8 cellular contexts compared by ENCODE assay signal in the genomic region with DNA sequence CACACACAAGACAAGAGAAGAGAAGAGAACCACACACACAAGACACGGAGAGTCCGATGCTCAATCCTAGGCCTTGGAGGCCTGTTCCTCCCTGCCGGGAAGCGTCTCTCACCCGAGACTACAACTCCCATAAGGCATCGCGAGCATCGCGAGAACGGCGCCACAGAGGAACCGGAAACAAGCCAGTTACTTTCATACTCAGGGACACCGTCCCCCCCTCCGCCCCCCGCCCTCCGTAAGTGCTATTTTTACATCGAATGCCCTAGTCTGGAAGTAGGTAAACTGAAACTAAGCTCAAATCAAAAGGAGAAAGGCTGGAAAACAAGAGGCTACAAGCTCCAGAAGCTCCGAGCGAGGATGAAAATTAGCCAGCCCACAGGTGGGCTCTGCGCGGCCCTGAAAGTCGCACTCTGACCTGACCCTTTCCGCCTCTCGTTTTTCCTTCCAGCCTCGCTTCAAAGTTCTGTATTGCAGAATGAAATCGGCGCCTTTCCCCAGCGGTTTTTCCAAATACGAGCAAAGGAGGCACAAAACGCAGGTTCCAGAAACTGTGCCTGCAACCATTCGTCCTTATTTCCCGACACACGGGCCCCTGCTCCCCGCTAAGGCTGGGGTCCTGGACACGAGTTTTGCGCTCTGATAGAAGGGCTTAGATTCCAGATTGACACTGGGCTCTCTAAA. TPM values are rescaled to one million over a fixed set of nuclear protein-coding genes. Genes with fewer than 3 reads are reported as not detected.
DNase-seq lines count a peak whose midpoint lies in the region; ATAC-seq, FAIRE-seq and TF ChIP-seq lines count a peak whose summit lies in the region.

No MANE protein-coding gene starts in this region.

- no peak for TF ChIP-seq CTCF in DOHH2 (IDR thresholded peaks at IDR 0.05; ENCODE audit: low read depth, low read length, poor library complexity, severe bottlenecking)

- H3K79me2 ChIP-seq in DOHH2 (ENCODE audit: control insufficient read depth, low read length), result peaks cover 6% of the 10 kb centered on the region
- H3K79me2 ChIP-seq in GM23248 (ENCODE audit: insufficient read depth), result no peaks in the 10 kb centered on the region
- H3K79me2 ChIP-seq in Karpas-422 (ENCODE audit: low read length), result 0 out of 2 replicates have a peak, but pooled peaks cover 4% of the 10 kb centered on the region

- H3K27ac ChIP-seq in DOHH2 (ENCODE audit: low read depth, low read length), result peak overlapping the region; percentile 53
- H3K27ac ChIP-seq in GM23248, result peak overlapping the region; percentile 88
- H3K27ac ChIP-seq in Karpas-422 (ENCODE audit: low read length), result peak overlapping the region; percentile 49

- no peaks in the 10 kb centered on the region for H3K36me3 Mint-ChIP-seq in naive thymus-derived CD8-positive, alpha-beta T cell
- peaks cover 0 to 4% of the 10 kb centered on the region in 2 donors for H3K36me3 Mint-ChIP-seq in stimulated activated naive B cell treated with anti-CD40 and anti-IgM and Interleukin-4, amounts not matched to agents 10 μg/mL and 1 μg/mL and 100 μg/mL, for 72 hours

- H3K4me1 ChIP-seq in DOHH2 (ENCODE audit: control insufficient read depth, low read length) (peaks cover 12% of the 10 kb centered on the region), GM23248 (ENCODE audit: insufficient read depth) (peaks cover 4% of the 10 kb centered on the region; the same call in 1 of the 2 replicates), Karpas-422 (ENCODE audit: low read length) (peaks cover 7% of the 10 kb centered on the region)

- H3F3A ChIP-seq in DOHH2 (ENCODE audit: control insufficient read depth, insufficient read depth), result peaks cover 8% of the 10 kb centered on the region; the same call in 1 of the 2 replicates
- H3F3A ChIP-seq in GM23248 (ENCODE audit: insufficient read depth), result peaks cover 15% of the 10 kb centered on the region

- peaks cover 2 to 12% (median 8%) of the 10 kb centered on the region in 4 donors for H3K4me1 Mint-ChIP-seq in naive thymus-derived CD8-positive, alpha-beta T cell
- peaks cover 2 to 16% of the 10 kb centered on the region in 2 donors for H3K4me1 Mint-ChIP-seq in stimulated activated naive B cell treated with anti-CD40 and anti-IgM and Interleukin-4, amounts not matched to agents 10 μg/mL and 1 μg/mL and 100 μg/mL, for 72 hours

- peak overlapping the region; percentile 97 for H3K4me2 ChIP-seq in DOHH2 (ENCODE audit: low read length)
- peak overlapping the region; percentile 92 for H3K4me2 ChIP-seq in GM23248 (ENCODE audit: unreplicated experiment)
- peak overlapping the region; percentile 83 for H3K4me2 ChIP-seq in Karpas-422 (ENCODE audit: low read depth, low read length, poor library complexity, severe bottlenecking)

- peaks cover 3% of the 10 kb centered on the region; the same call in 1 of the 2 replicates for H3K36me3 ChIP-seq in DOHH2 (ENCODE audit: control insufficient read depth, low read length)
- no peaks in the 10 kb centered on the region for H3K36me3 ChIP-seq in GM23248 (ENCODE audit: low read depth)
- H3K36me3 ChIP-seq in Karpas-422 (ENCODE audit: insufficient read depth, low read length), result no peaks in the 10 kb centered on the region

- peak overlapping the region; percentile 85 to 99 (median 96) for H3K4me3 Mint-ChIP-seq in naive thymus-derived CD8-positive, alpha-beta T cell
- H3K4me3 Mint-ChIP-seq in stimulated activated naive B cell treated with anti-CD40 and anti-IgM and Interleukin-4, amounts not matched to agents 10 μg/mL and 1 μg/mL and 100 μg/mL, for 72 hours, result peak overlapping the region; percentile 83 to 85

- in situ Hi-C loops in GM23248 (cut with MboI), result no loop called here

- peak; percentile 59 for FAIRE-seq in RCC 7860 (lab: Jason Lieb, UNC)

- H3K27ac Mint-ChIP-seq in naive thymus-derived CD8-positive, alpha-beta T cell, result peak overlapping the region; percentile 86 to 100 (median 98)
- peak overlapping the region; percentile 92 for H3K27ac Mint-ChIP-seq in stimulated activated naive B cell treated with anti-CD40 and anti-IgM and Interleukin-4, amounts not matched to agents 10 μg/mL and 1 μg/mL and 100 μg/mL, for 72 hours

- POLR2A ChIA-PET in naive thymus-derived CD8-positive, alpha-beta T cell (lab: Charles Lee), result interaction anchor here (0.6 to 3.2 kb wide), 10 partner anchors 10 to 483 kb away, joined by 3 to 32 read pairs (median 3); partner anchors contain the start of genes DNAJC12, HNRNPH3, PBLD and SIRT1

- H3K27me3 ChIP-seq in DOHH2 (ENCODE audit: control insufficient read depth, low read length), result no peaks in the 10 kb centered on the region
- H3K27me3 ChIP-seq in GM23248 (replicated peaks; ENCODE audit: insufficient read depth), result no peaks in the 10 kb centered on the region
- H3K27me3 ChIP-seq in Karpas-422 (ENCODE audit: low read length), result no peaks in the 10 kb centered on the region

- DNase-seq in GM23248, result peak; percentile 96
- DNase-seq in Karpas-422, result peak; percentile 97
- peak; percentile 91 for DNase-seq in RCC 7860 (ENCODE audit: low spot score)
- DNase-seq in activated T-helper 1 cell treated with anti-CD3 and anti-CD28 coated beads, Interleukin-2, amount 50 U/mL, for 16 hours (ENCODE audit: low read depth in 1 of 2, low spot score in 1 of 2), result peak; percentile 83
- peak; percentile 95 for DNase-seq in fibroblast of peridontal ligament (ENCODE audit: extremely low read depth)
- peak; percentile 83 to 96 (median 90) for DNase-seq in naive thymus-derived CD8-positive, alpha-beta T cell
- DNase-seq in stimulated activated naive B cell treated with anti-CD40 and anti-IgM and Interleukin-4, amounts not matched to agents 10 μg/mL and 1 μg/mL and 100 μg/mL, for 72 hours, result peak; percentile 90

- no peaks in the 10 kb centered on the region for H3K9me2 ChIP-seq in DOHH2 (replicated peaks; ENCODE audit: control insufficient read depth, low read length)
- no peaks in the 10 kb centered on the region for H3K9me2 ChIP-seq in GM23248 (ENCODE audit: insufficient read depth)
- H3K9me2 ChIP-seq in Karpas-422 (replicated peaks; ENCODE audit: insufficient read depth, low read length), result no peaks in the 10 kb centered on the region

- peaks cover 0 to 1% (median 0%) of the 10 kb centered on the region in 5 donors for H3K27me3 Mint-ChIP-seq in naive thymus-derived CD8-positive, alpha-beta T cell
- H3K27me3 Mint-ChIP-seq in stimulated activated naive B cell treated with anti-CD40 and anti-IgM and Interleukin-4, amounts not matched to agents 10 μg/mL and 1 μg/mL and 100 μg/mL, for 72 hours, result peaks cover 0 to 1% of the 10 kb centered on the region in 2 donors

- H4K20me1 ChIP-seq in DOHH2 (ENCODE audit: control insufficient read depth, insufficient read depth, low read depth, low read length), result no peaks in the 10 kb centered on the region
- H4K20me1 ChIP-seq in GM23248 (ENCODE audit: insufficient read depth), result no peaks in the 10 kb centered on the region
- H4K20me1 ChIP-seq in Karpas-422 (ENCODE audit: insufficient read depth, low read depth, low read length), result no peaks in the 10 kb centered on the region

- H3K4me3 ChIP-seq in DOHH2 (ENCODE audit: low read length), result peak overlapping the region; percentile 99
- H3K4me3 ChIP-seq in GM23248, result peak overlapping the region; percentile 87
- peak overlapping the region; percentile 86 for H3K4me3 ChIP-seq in Karpas-422 (ENCODE audit: low read length)

- peak overlapping the region; percentile 89 for H3K9ac ChIP-seq in GM23248
- H3K9ac ChIP-seq in Karpas-422 (ENCODE audit: low read length), result peak overlapping the region; percentile 85

- H2AFZ ChIP-seq in GM23248 (peak overlapping the region; percentile 93), Karpas-422 (ENCODE audit: low read length) (peak overlapping the region; percentile 63)

- peak; percentile 98 to 99 for ATAC-seq in naive thymus-derived CD8-positive, alpha-beta T cell
- ATAC-seq in stimulated activated naive B cell treated with anti-CD40 and anti-IgM and Interleukin-4, amounts not matched to agents 10 μg/mL and 1 μg/mL and 100 μg/mL, for 72 hours (replicated peaks), result peak; percentile 99 to 100

- H3K9me3 ChIP-seq in DOHH2 (ENCODE audit: control insufficient read depth, insufficient read depth, low read length) (no peaks in the 10 kb centered on the region), GM23248 (ENCODE audit: low read depth) (no peaks in the 10 kb centered on the region), Karpas-422 (ENCODE audit: low read length) (no peaks in the 10 kb centered on the region)

- peaks cover 0 to 2% (median 0%) of the 10 kb centered on the region in 9 donors for H3K9me3 Mint-ChIP-seq in naive thymus-derived CD8-positive, alpha-beta T cell
- H3K9me3 Mint-ChIP-seq in stimulated activated naive B cell treated with anti-CD40 and anti-IgM and Interleukin-4, amounts not matched to agents 10 μg/mL and 1 μg/mL and 100 μg/mL, for 72 hours, result peaks cover 0 to 4% of the 10 kb centered on the region in 2 donors

- WGBS in GM23248 (ENCODE audit: low coverage in 1 of 2, low lambda C conversion rate in 2 of 2, missing lambda C conversion rate in 2 of 2), 2 experiments, result 1% methylated on average over 35 to 36 of the region's 36 CpGs

RNA-seq across cellular contexts. Expression of gene DNAJC12, which starts 11.5 kb away (rescaled TPM):
- total RNA-seq in GM23248 (2014; rRNA removed; shearing (Covaris generic)), result 0.76 and 3.4 TPM in 2 replicates
- 1.2 and 1.4 TPM in 2 replicates for polyA plus RNA-seq in GM23248 (2016; fragmentation: Nextera tagmentation; extraction: Ambion mirVana)
- total RNA-seq in Karpas-422 (2014; rRNA removed; shearing (Covaris generic); ENCODE audit: low replicate concordance), result 52.2 and 72.8 TPM in 2 replicates
- total RNA-seq in naive thymus-derived CD8-positive, alpha-beta T cell, result not detected
- 1 to 10 TPM in 1 of 3 donors, under 1 TPM in 1, not detected in 1; 0.30 to 1.4 TPM for polyA plus RNA-seq in naive thymus-derived CD8-positive, alpha-beta T cell

RNA-seq across cellular contexts. Expression of gene SIRT1, which starts 35.0 kb away (rescaled TPM):
- 14.6 and 15.7 TPM in 2 replicates for total RNA-seq in GM23248 (2014; rRNA removed; shearing (Covaris generic))
- polyA plus RNA-seq in GM23248 (2016; fragmentation: Nextera tagmentation; extraction: Ambion mirVana), result 9.4 and 10.1 TPM in 2 replicates
- 14.9 and 29.0 TPM in 2 replicates for total RNA-seq in Karpas-422 (2014; rRNA removed; shearing (Covaris generic); ENCODE audit: low replicate concordance)
- 10 to 100 TPM; 55.8 to 60.9 TPM for total RNA-seq in naive thymus-derived CD8-positive, alpha-beta T cell
- 10 to 100 TPM; 10.2 to 18.7 (median 12.4) TPM for polyA plus RNA-seq in naive thymus-derived CD8-positive, alpha-beta T cell

Comparison
In these comparisons a context has a peak if more than half of its experiments do, and no peak if none do; other contexts are left out.
1. Peak in every context shown above with its lines: DNase-seq, ATAC-seq, H3K4me3 ChIP-seq and H3K27ac ChIP-seq.
2. RNA of gene DNAJC12, which starts 11.5 kb away (total RNA-seq): 52.2 to 72.8 TPM in Karpas-422; 0.76 to 3.4 TPM in GM23248 and not detected in naive thymus-derived CD8-positive, alpha-beta T cell; every median in the first group is over 10 times any median in the second.